In genomic region chr17:10294162-10294561, GRCh38 we compare ENCODE assay signal across 22 cellular contexts.
DNase-seq lines count a peak whose midpoint lies in the region; ATAC-seq and TF ChIP-seq lines count a peak whose summit lies in the region.
"Had no signal": no experiment of that assay in that cellular context is flagged by ENCODE, and none has a peak within 500 bp of the region (broad histone marks: within the 10 kb centered on the region; RNA-seq: fewer than 3 reads in every experiment).

No MANE protein-coding gene starts in this region.

- DNase-seq in AG20443 (ENCODE audit: low spot score) (peak; percentile 6), epidermal melanocyte (ENCODE audit: insufficient read length, low spot score) (no peak), NCI-H2227 treated with DMSO at 0.1 percent for 48 hours (lab: John Stamatoyannopoulos, UW) (no peak), omental fat pad (ENCODE audit: low spot score) (no peak), GM03348 (ENCODE audit: low spot score) (no peak)
- DNase-seq: activated CD4-positive, alpha-beta T cell treated with anti-CD3 and anti-CD28 coated beads, Interleukin-2, amount 10 ng/mL, durations not matched to agents 24 days and 14 days; activated CD8-positive, alpha-beta memory T cell treated with anti-CD3 and anti-CD28 coated beads, Interleukin-2, amount 10 ng/mL, durations not matched to agents 7 days and 5 days; BE2C; COR-L47; DND-41; effector CD8-positive, alpha-beta T cell; HFFc6; mesenchymal stem cell; MG63; naive thymus-derived CD4-positive, alpha-beta T cell; SHP77; uterus had no signal

- ATAC-seq in GM18861 (IDR thresholded peaks at IDR 0.05; ENCODE audit: unreplicated experiment) (peak; percentile 49), GM21786 (IDR thresholded peaks at IDR 0.05; ENCODE audit: unreplicated experiment) (peak; percentile 47), HG03108 (IDR thresholded peaks at IDR 0.05; ENCODE audit: unreplicated experiment) (peak; percentile 43), omental fat pad (ENCODE audit: low FRiP score) (no peak)
- ATAC-seq: activated CD8-positive, alpha-beta memory T cell treated with anti-CD3 and anti-CD28 coated beads, Interleukin-2, amount 10 ng/mL, durations not matched to agents 7 days and 5 days; activated naive CD4-positive, alpha-beta T cell treated with anti-CD3 and anti-CD28 coated beads, Interleukin-2, amount 50 U/mL, for 72 hours; esophagus mucosa; naive thymus-derived CD4-positive, alpha-beta T cell had no signal

- no peak for TF ChIP-seq CTCF in omental fat pad (IDR thresholded peaks at IDR 0.05)
